ENCODE assay signal across 8 cellular contexts in genomic region chr16:53090591-53091507, GRCh38. TPM values are rescaled to one million over a fixed set of nuclear protein-coding genes. Genes with fewer than 3 reads are reported as not detected.
DNase-seq lines count a peak whose midpoint lies in the region; ATAC-seq, FAIRE-seq and TF ChIP-seq lines count a peak whose summit lies in the region.

No MANE protein-coding gene starts in this region.

- intact Hi-C loops in mammary epithelial cell (cut with micrococcal nuclease): no loop called here
- intact Hi-C loops in kidney (cut with DNase I): no loop called here

- no peak overlapping the region for H2AFZ ChIP-seq in GM23338
- peak overlapping the region; percentile 35 for H2AFZ ChIP-seq in mammary epithelial cell (ENCODE audit: low read depth, low read length)

- H3K79me2 ChIP-seq in GM23338 (replicated peaks; ENCODE audit: insufficient read depth) (peaks cover 2% of the 10 kb centered on the region; the same call in 1 of the 2 replicates), mammary epithelial cell (ENCODE audit: insufficient read depth, low read length) (peaks cover 47% of the 10 kb centered on the region)

- FAIRE-seq in kidney (lab: Jason Lieb, UNC): no peak

- peak overlapping the region; percentile 55; the same call in 1 of the 3 replicates for H3K4me3 Mint-ChIP-seq in GM23338

- peaks cover 53% of the 10 kb centered on the region for H3K4me1 Mint-ChIP-seq in GM23338

- no peaks in the 10 kb centered on the region for H3K9me2 ChIP-seq in GM23338 (ENCODE audit: insufficient read depth)

- peak overlapping the region; percentile 57 for H3K27ac ChIP-seq in GM23338 (ENCODE audit: low read depth)
- H3K27ac ChIP-seq in mammary epithelial cell (ENCODE audit: insufficient read depth, low read depth, low read length): peak overlapping the region; percentile 16
- peak overlapping the region; percentile 80 to 90 for H3K27ac ChIP-seq in kidney (ENCODE audit: low read depth in 2 of 2, low read length in 2 of 2)

- H3K4me1 ChIP-seq in GM23338 (ENCODE audit: insufficient read depth) (peaks cover 54% of the 10 kb centered on the region), mammary epithelial cell (ENCODE audit: insufficient read depth, low read length) (peaks cover 43% of the 10 kb centered on the region), kidney (ENCODE audit: control insufficient read depth in 1 of 2, insufficient read depth in 1 of 2, low read depth in 1 of 2, low read length in 2 of 2) (peaks cover 19 to 34% of the 10 kb centered on the region in 2 donors)

- no peaks in the 10 kb centered on the region for H3K9me3 Mint-ChIP-seq in GM23338

- H3K27me3 ChIP-seq in GM23338 (ENCODE audit: insufficient read depth) (no peaks in the 10 kb centered on the region), mammary epithelial cell (ENCODE audit: insufficient read depth, low read length) (no peaks in the 10 kb centered on the region)

- H4K20me1 ChIP-seq in GM23338 (replicated peaks; ENCODE audit: insufficient read depth) (no peaks in the 10 kb centered on the region), mammary epithelial cell (ENCODE audit: insufficient read depth, low read length) (no peaks in the 10 kb centered on the region)

- H3F3A ChIP-seq in GM23338 (replicated peaks; ENCODE audit: low read depth): no peaks in the 10 kb centered on the region; the same call in 1 of the 2 replicates

- H3K4me2 ChIP-seq in GM23338 (peak overlapping the region; percentile 13), mammary epithelial cell (ENCODE audit: insufficient read depth, low read depth, low read length) (peak overlapping the region; percentile 45)

- ATAC-seq in GM23338 (peak; percentile 18), HG03457 (IDR thresholded peaks at IDR 0.05; ENCODE audit: unreplicated experiment) (no peak)

- DNase-seq in GM12864 (ENCODE audit: low read depth) (no peak), GM23338 (ENCODE audit: low spot score) (no peak), NCI-H2171 (lab: John Stamatoyannopoulos, UW) (peak; percentile 94), mammary epithelial cell (peak; percentile 62), kidney (peak; percentile 97), smooth muscle cell of the brain vasculature (ENCODE audit: low read depth, low spot score) (peak; percentile 99), RKO (ENCODE audit: low spot score) (no peak)

- H3K27ac Mint-ChIP-seq in GM23338: peak overlapping the region; percentile 90

- H3K9ac ChIP-seq in mammary epithelial cell (ENCODE audit: insufficient read depth, low read length) (peak overlapping the region; percentile 8), kidney (ENCODE audit: low read length in 2 of 2) (peak overlapping the region in 1 of 2 donors; percentile 46)

- H3K9me3 ChIP-seq in mammary epithelial cell (replicated peaks; ENCODE audit: insufficient read depth, low read length) (no peaks in the 10 kb centered on the region), kidney (ENCODE audit: control insufficient read depth in 1 of 2, low read length in 2 of 2) (no peaks in the 10 kb centered on the region)

- WGBS in mammary epithelial cell (ENCODE audit: low coverage, missing lambda C conversion rate): 8% methylated on average over 10 of the region's 13 CpGs

- H3K36me3 Mint-ChIP-seq in GM23338 (ENCODE audit: low read depth): peaks cover 3% of the 10 kb centered on the region; the same call in 2 of the 3 replicates

- H3K4me3 ChIP-seq in GM12864 (ENCODE audit: low read depth, low read length) (peak overlapping the region; percentile 35), GM23338 (no peak overlapping the region), mammary epithelial cell (replicated peaks in 1 of 3; ENCODE audit: insufficient read depth in 1 of 3, low read depth in 2 of 3, low read length in 3 of 3) (no peak overlapping the region), kidney (ENCODE audit: low read length in 2 of 2) (peak overlapping the region; percentile 18 to 28)

- in situ Hi-C loops in mammary epithelial cell (cut with MboI; ENCODE audit: low sequenced_read_pairs in 2 of 2): no loop called here

- dilution Hi-C loops in mammary epithelial cell (cut with HindIII; ENCODE audit: low sequenced_read_pairs): no loop called here

- no peaks in the 10 kb centered on the region for H3K36me3 ChIP-seq in GM23338 (ENCODE audit: insufficient read depth)
- H3K36me3 ChIP-seq in mammary epithelial cell (ENCODE audit: insufficient read depth, low read length): no peaks in the 10 kb centered on the region
- no peaks in the 10 kb centered on the region for H3K36me3 ChIP-seq in kidney (ENCODE audit: control insufficient read depth in 1 of 2, insufficient read depth in 2 of 2, low read length in 2 of 2)

- CTCF ChIA-PET in mammary epithelial cell (lab: Charles Lee; ENCODE audit: low non-redundant PET): no interaction called here

- no peak for TF ChIP-seq CTCF in GM12864 (IDR thresholded peaks at IDR 0.05; ENCODE audit: low read depth, low read length, missing control alignments)
- TF ChIP-seq CTCF in GM23338 (conservative IDR thresholded peaks at IDR 0.05; ENCODE audit: low read depth in 2 of 2): no peak
- TF ChIP-seq CTCF in mammary epithelial cell (conservative IDR thresholded peaks at IDR 0.05 in 1 of 2, IDR thresholded peaks at IDR 0.05 in 1 of 2; ENCODE audit: extremely low read depth in 1 of 2, insufficient read depth in 1 of 2, low read depth in 1 of 2, low read length in 2 of 2): no peak
- no peak for TF ChIP-seq CTCF in kidney (IDR thresholded peaks at IDR 0.05; ENCODE audit: borderline replicate concordance, extremely low read depth, insufficient read depth)

- H3K27me3 Mint-ChIP-seq in GM23338 (ENCODE audit: insufficient read depth, low read depth, poor library complexity): peaks cover 8% of the 10 kb centered on the region

- BruUV-seq in mammary epithelial cell (replicated peaks; lab: Mats Ljungman, UMichigan): no TSS peak

RNA-seq across cellular contexts. Expression of gene CHD9, which starts 36.1 kb away (rescaled TPM):
- 18.8 and 21.9 TPM in 2 replicates for total RNA-seq in GM23338 (2014; rRNA removed; shearing (Covaris generic))
- polyA plus RNA-seq in GM23338 (2016; fragmentation: Nextera tagmentation; extraction: Ambion mirVana): 32.4 and 46.6 TPM in 2 replicates
- total RNA-seq in mammary epithelial cell: 10 to 100 TPM; 49.2 to 53.2 TPM
- 16.0 TPM for polyA plus RNA-seq in mammary epithelial cell
- polyA minus RNA-seq in mammary epithelial cell: 30.2 TPM
- 83.7 TPM for total RNA-seq in kidney
- polyA plus RNA-seq in kidney (ENCODE audit: insufficient read depth, low read depth, low replicate concordance): 9.4 TPM

RNA-seq across cellular contexts. Expression of gene CHD9NB, which starts 38.2 kb away (rescaled TPM):
- total RNA-seq in GM23338 (2014; rRNA removed; shearing (Covaris generic)): 4.2 and 4.5 TPM in 2 replicates
- polyA plus RNA-seq in GM23338 (2016; fragmentation: Nextera tagmentation; extraction: Ambion mirVana) (1.5 and 1.7 TPM in 2 replicates), mammary epithelial cell (2.4 TPM), kidney (ENCODE audit: insufficient read depth, low read depth, low replicate concordance) (9.8 TPM)
- total RNA-seq in mammary epithelial cell (1 to 10 TPM in 1 of 2 donors, under 1 TPM in 1; 0.83 to 1.8 TPM), kidney (26.2 TPM)
- not detected for polyA minus RNA-seq in mammary epithelial cell

Comparison
In these comparisons a context has a peak if more than half of its experiments do, and no peak if none do; other contexts are left out.
1. DNase-seq: peak in NCI-H2171 (single experiment), mammary epithelial cell (single experiment), kidney (single experiment) and smooth muscle cell of the brain vasculature (single experiment); none in GM12864 (single experiment), GM23338 (single experiment) and RKO (single experiment).
2. H3K4me3 ChIP-seq: peak in GM12864 (single experiment) and kidney (2 of 2); none in GM23338 (single experiment) and mammary epithelial cell (0 of 3).
3. H3K27ac ChIP-seq: peak in every context shown above with its lines; median percentile 85 in kidney; 57 in GM23338; 16 in mammary epithelial cell.